In genomic region chr1:79790950-79791349, GRCh38 we compare ENCODE assay signal across 21 cellular contexts.
"Had no signal": no experiment of that assay in that cellular context is flagged by ENCODE, and none has a peak within 500 bp of the region (broad histone marks: within the 10 kb centered on the region; RNA-seq: fewer than 3 reads in every experiment).

No MANE protein-coding gene starts in this region.

- DNase-seq: activated CD4-positive, alpha-beta memory T cell treated with anti-CD3 and anti-CD28 coated beads, Interleukin-2, amount 10 ng/mL, durations not matched to agents 7 days and 5 days; activated CD4-positive, alpha-beta T cell treated with anti-CD3 and anti-CD28 coated beads, Interleukin-2, amount 10 ng/mL, durations not matched to agents 24 days and 14 days; activated effector memory CD4-positive, alpha-beta T cell treated with Interleukin-2 at 50 U/mL for 16 hours; activated naive CD4-positive, alpha-beta T cell treated with anti-CD3 and anti-CD28 coated beads for 36 hours; activated naive CD8-positive, alpha-beta T cell treated with anti-CD3 and anti-CD28 coated beads, Interleukin-2, amount 10 ng/mL, durations not matched to agents 7 days and 5 days; activated T-cell treated with anti-CD3 and anti-CD28 coated beads, Interleukin-2, amount 50 U/mL, for 72 hours; amygdala; caudate nucleus; effector memory CD4-positive, alpha-beta T cell; foreskin keratinocyte; left colon; naive thymus-derived CD8-positive, alpha-beta T cell; retina; spleen; stimulated activated CD4-positive, alpha-beta T cell treated with anti-CD3 and anti-CD28 coated beads, Interleukin-4, amount 100 ng/mL, for 24 hours; stimulated activated naive CD8-positive, alpha-beta T cell treated with anti-CD3 and anti-CD28 coated beads, Interleukin-15, Interleukin-2, amounts not matched to agents 100 U/mL and 50 U/mL, for 24 hours; substantia nigra; tibial artery had no signal

- H2AFZ ChIP-seq: neural progenitor cell had no signal

- H3K9me3 ChIP-seq: tibial artery had no signal

- ATAC-seq: activated CD4-positive, CD25-positive, alpha-beta regulatory T cell treated with anti-CD3 and anti-CD28 coated beads, Interleukin-2, amount 50 U/mL, for 24 hours; activated T-cell treated with anti-CD3 and anti-CD28 coated beads, Interleukin-2, amount 50 U/mL, for 72 hours; foreskin keratinocyte; left colon; naive thymus-derived CD8-positive, alpha-beta T cell; stimulated activated naive CD8-positive, alpha-beta T cell treated with anti-CD3 and anti-CD28 coated beads, Interleukin-15, Interleukin-2, amounts not matched to agents 100 U/mL and 50 U/mL, for 24 hours had no signal

- H3K4me3 ChIP-seq: neural progenitor cell, spleen, tibial artery had no signal

- H3K27ac ChIP-seq: foreskin keratinocyte, neural progenitor cell, spleen, VCaP had no signal

- H3K27me3 ChIP-seq: foreskin keratinocyte, neural progenitor cell, spleen, tibial artery had no signal

- H3K4me2 ChIP-seq: neural progenitor cell had no signal

- H3K9ac ChIP-seq: neural progenitor cell had no signal

- H3K36me3 ChIP-seq: neural progenitor cell, spleen, tibial artery had no signal
